16 cellular contexts compared by ENCODE assay signal in the genomic region with DNA sequence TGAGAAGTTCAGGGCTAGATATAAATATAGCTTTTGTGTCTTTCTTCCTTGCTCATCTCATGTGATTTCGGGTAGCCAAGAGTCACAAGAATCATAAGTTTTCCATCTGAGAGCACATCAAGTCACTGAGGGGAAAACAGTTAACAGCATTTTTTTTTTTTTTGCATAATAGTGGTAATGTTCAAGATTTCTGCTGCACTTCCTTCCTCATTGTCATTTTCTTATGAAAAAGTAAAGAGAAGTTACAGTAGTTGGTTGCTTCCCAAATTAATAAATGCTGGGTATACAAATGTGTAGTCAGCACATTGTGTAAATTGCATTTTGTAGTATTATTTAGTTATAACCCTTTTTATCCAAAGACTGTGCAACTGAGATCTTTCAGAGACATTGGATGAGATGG.
A peak's percentile ranks its signal among the peaks of the same experiment; 100 is the strongest.
DNase-seq lines count a peak whose midpoint lies in the region; ATAC-seq and TF ChIP-seq lines count a peak whose summit lies in the region.
"Had no signal": no experiment of that assay in that cellular context is flagged by ENCODE, and none has a peak within 500 bp of the region (broad histone marks: within the 10 kb centered on the region; RNA-seq: fewer than 3 reads in every experiment).

No MANE protein-coding gene starts in this region.

- peaks cover 20% of the 10 kb centered on the region for H3K4me1 Mint-ChIP-seq in activated T-helper 2 cell treated with anti-CD3 and anti-CD28 coated beads, Interferon-gamma antibody, Interleukin-2, Interleukin-4, amounts not matched to agents 10 μg/mL and 5 μg/mL and 100 μg/mL, durations not matched to agents 14 hours and 24 hours and 36 hours (ENCODE audit: low read depth)
- H3K4me1 Mint-ChIP-seq: brain had no signal

- H2AFZ ChIP-seq in Karpas-422 (ENCODE audit: low read length): no peak overlapping the region

- no peaks in the 10 kb centered on the region for H3K27me3 Mint-ChIP-seq in activated T-helper 2 cell treated with anti-CD3 and anti-CD28 coated beads, Interferon-gamma antibody, Interleukin-2, Interleukin-4, amounts not matched to agents 10 μg/mL and 5 μg/mL and 100 μg/mL, durations not matched to agents 14 hours and 24 hours and 36 hours (ENCODE audit: low read depth)

- intact Hi-C loops in dorsolateral prefrontal cortex (cut with DNase I): loop anchor here in 1 of 2 donors (5.0 kb wide), 2 partner anchors 86 to 94 kb away; a partner anchor contains a TSS
- intact Hi-C loops in sigmoid colon (cut with DNase I): no loop called here
- intact Hi-C loops in activated T-helper 2 cell treated with anti-CD3 and anti-CD28 coated beads, Interferon-gamma antibody, Interleukin-2, Interleukin-4, amounts not matched to agents 10 μg/mL and 5 μg/mL and 100 μg/mL, durations not matched to agents 14 hours and 24 hours and 36 hours (cut with micrococcal nuclease): no loop called here

- no peak overlapping the region for H3K9ac ChIP-seq in Karpas-422 (ENCODE audit: low read length)

- TF ChIP-seq CTCF in dorsolateral prefrontal cortex (IDR thresholded peaks at IDR 0.05 in 54 of 56, conservative IDR thresholded peaks at IDR 0.05 in 2 of 56; ENCODE audit: low read depth in 1 of 56, partially characterized antibody in 56 of 56) (no peak), sigmoid colon (IDR thresholded peaks at IDR 0.05) (no peak)

- H3K27ac ChIP-seq in Karpas-422 (ENCODE audit: low read length) (peak overlapping the region; percentile 48), dorsolateral prefrontal cortex (peak overlapping the region; percentile 69 to 99 (median 96)), sigmoid colon (peak overlapping the region in 3 of 4 donors; percentile 23 to 46 (median 38))

- no peaks in the 10 kb centered on the region for H3K9me2 ChIP-seq in Karpas-422 (replicated peaks; ENCODE audit: insufficient read depth, low read length)

- H3K9me3 ChIP-seq in Karpas-422 (ENCODE audit: low read length): no peaks in the 10 kb centered on the region
- H3K9me3 ChIP-seq in sigmoid colon: no peaks in the 10 kb centered on the region
- H3K9me3 ChIP-seq: uterus had no signal

- 48 to 76% methylated on average over 1 of the region's 1 CpG for WGBS in sigmoid colon, 2 donors

- H3K4me1 ChIP-seq in Karpas-422 (ENCODE audit: low read length) (peaks cover 41% of the 10 kb centered on the region), sigmoid colon (peaks cover 0 to 26% (median 9%) of the 10 kb centered on the region in 4 donors)
- H3K4me1 ChIP-seq: uterus had no signal

- ATAC-seq in GM19023 (IDR thresholded peaks at IDR 0.05; ENCODE audit: unreplicated experiment) (no peak), GM21825 (IDR thresholded peaks at IDR 0.05; ENCODE audit: unreplicated experiment) (no peak)

- H3K36me3 ChIP-seq in Karpas-422 (ENCODE audit: insufficient read depth, low read length) (no peaks in the 10 kb centered on the region), sigmoid colon (no peaks in the 10 kb centered on the region)
- H3K36me3 ChIP-seq: uterus had no signal

- H3K27me3 ChIP-seq in Karpas-422 (ENCODE audit: low read length) (no peaks in the 10 kb centered on the region), dorsolateral prefrontal cortex (no peaks in the 10 kb centered on the region), sigmoid colon (no peaks in the 10 kb centered on the region)
- H3K27me3 ChIP-seq: uterus had no signal

- H3K4me2 ChIP-seq in Karpas-422 (ENCODE audit: low read depth, low read length, poor library complexity, severe bottlenecking): peak overlapping the region; percentile 48

- H3K4me3 Mint-ChIP-seq in activated T-helper 2 cell treated with anti-CD3 and anti-CD28 coated beads, Interferon-gamma antibody, Interleukin-2, Interleukin-4, amounts not matched to agents 10 μg/mL and 5 μg/mL and 100 μg/mL, durations not matched to agents 14 hours and 24 hours and 36 hours (ENCODE audit: low read depth): no peak overlapping the region

- DNase-seq in AML-193 (lab: John Stamatoyannopoulos, UW) (peak; percentile 53 to 74), Karpas-422 (no peak), dorsolateral prefrontal cortex (no peak), sigmoid colon (no peak), NCI-H2029 treated with DMSO at 0.1 percent for 48 hours (lab: John Stamatoyannopoulos, UW) (no peak)
- no peak for DNase-seq in activated T-helper 2 cell treated with anti-CD3 and anti-CD28 coated beads, Interferon-gamma antibody, Interleukin-2, Interleukin-4, amounts not matched to agents 10 μg/mL and 5 μg/mL and 100 μg/mL, durations not matched to agents 14 hours and 24 hours and 36 hours (ENCODE audit: low spot score)
- DNase-seq: C1 segment of cervical spinal cord, KG1, NCI-H1694, NCI-H526, occipital lobe, SHP77 treated with DMSO at 0.1 percent for 48 hours, uterus had no signal

- H4K20me1 ChIP-seq in Karpas-422 (ENCODE audit: insufficient read depth, low read depth, low read length): no peaks in the 10 kb centered on the region

- no peak overlapping the region for H3K4me3 ChIP-seq in Karpas-422 (ENCODE audit: low read length)
- H3K4me3 ChIP-seq in dorsolateral prefrontal cortex: peak overlapping the region in 31 of 59 donors; percentile 4 to 64 (median 42)
- H3K4me3 ChIP-seq in sigmoid colon: no peak overlapping the region
- H3K4me3 ChIP-seq: uterus had no signal

- TF ChIP-seq POLR2A in sigmoid colon (IDR thresholded peaks at IDR 0.05): no peak

- peaks cover 53% of the 10 kb centered on the region for H3K36me3 Mint-ChIP-seq in activated T-helper 2 cell treated with anti-CD3 and anti-CD28 coated beads, Interferon-gamma antibody, Interleukin-2, Interleukin-4, amounts not matched to agents 10 μg/mL and 5 μg/mL and 100 μg/mL, durations not matched to agents 14 hours and 24 hours and 36 hours (ENCODE audit: low read depth)

- TF ChIP-seq EP300 in sigmoid colon (IDR thresholded peaks at IDR 0.05): no peak

- H3K79me2 ChIP-seq in Karpas-422 (ENCODE audit: low read length): 0 out of 2 replicates have a peak, but pooled peaks cover 3% of the 10 kb centered on the region

- no peak overlapping the region for H3K27ac Mint-ChIP-seq in activated T-helper 2 cell treated with anti-CD3 and anti-CD28 coated beads, Interferon-gamma antibody, Interleukin-2, Interleukin-4, amounts not matched to agents 10 μg/mL and 5 μg/mL and 100 μg/mL, durations not matched to agents 14 hours and 24 hours and 36 hours

- H3K9me3 Mint-ChIP-seq in activated T-helper 2 cell treated with anti-CD3 and anti-CD28 coated beads, Interferon-gamma antibody, Interleukin-2, Interleukin-4, amounts not matched to agents 10 μg/mL and 5 μg/mL and 100 μg/mL, durations not matched to agents 14 hours and 24 hours and 36 hours: no peaks in the 10 kb centered on the region
- H3K9me3 Mint-ChIP-seq: brain had no signal

Comparison
In these comparisons a context has a peak if more than half of its experiments do, and no peak if none do; other contexts are left out.
1. DNase-seq: peak in AML-193 (2 of 2); none in Karpas-422 (single experiment), dorsolateral prefrontal cortex (0 of 10), sigmoid colon (single experiment), activated T-helper 2 cell treated with anti-CD3 and anti-CD28 coated beads, Interferon-gamma antibody, Interleukin-2, Interleukin-4, amounts not matched to agents 10 μg/mL and 5 μg/mL and 100 μg/mL, durations not matched to agents 14 hours and 24 hours and 36 hours (single experiment) and NCI-H2029 treated with DMSO at 0.1 percent for 48 hours (single experiment).
2. H3K27ac ChIP-seq: peak in every context shown above with its lines; median percentile 96 in dorsolateral prefrontal cortex; 48 in Karpas-422; 38 in sigmoid colon.
3. H3K4me3 ChIP-seq: peak in dorsolateral prefrontal cortex (31 of 59); none in Karpas-422 (single experiment) and sigmoid colon (0 of 4).